ENCODE assay signal across 8 cellular contexts in genomic region chr9:36765468-36766341, GRCh38.
DNase-seq lines count a peak whose midpoint lies in the region; ATAC-seq and TF ChIP-seq lines count a peak whose summit lies in the region.

No MANE protein-coding gene starts in this region.

- POLR2A ChIA-PET in Caco-2 (lab: Charles Lee), result no interaction called here

- H3K9me3 ChIP-seq in Caco-2, result no peaks in the 10 kb centered on the region; the same call in 1 of the 2 replicates

- ATAC-seq in GM18867 (IDR thresholded peaks at IDR 0.05; ENCODE audit: unreplicated experiment), result peak; percentile 98
- peak; percentile 97 for ATAC-seq in HG03064 (IDR thresholded peaks at IDR 0.05; ENCODE audit: low read depth, unreplicated experiment)
- ATAC-seq in memory B cell (ENCODE audit: low read depth), result peak; percentile 92

- H3K36me3 Mint-ChIP-seq in memory B cell (no peaks in the 10 kb centered on the region), Caco-2 (ENCODE audit: insufficient read depth, unreplicated experiment) (no peaks in the 10 kb centered on the region)

- H3K27me3 ChIP-seq in Caco-2 (replicated peaks; ENCODE audit: control insufficient read depth, insufficient read depth, low read length), result no peaks in the 10 kb centered on the region; the same call in 1 of the 2 replicates

- peaks cover 2% of the 10 kb centered on the region for H3K4me1 Mint-ChIP-seq in memory B cell
- no peaks in the 10 kb centered on the region for H3K4me1 Mint-ChIP-seq in Caco-2 (ENCODE audit: low read depth, unreplicated experiment)

- no peak for TF ChIP-seq CTCF in Caco-2 (IDR thresholded peaks at IDR 0.05; ENCODE audit: insufficient read depth in 1 of 2, low read depth in 1 of 2, low read length in 1 of 2, severe bottlenecking in 1 of 2, unreplicated experiment in 1 of 2)

- H3K4me3 Mint-ChIP-seq in memory B cell (no peak overlapping the region), Caco-2 (ENCODE audit: unreplicated experiment) (no peak overlapping the region)

- H3K27ac Mint-ChIP-seq in memory B cell, result no peak overlapping the region
- no peak overlapping the region for H3K27ac Mint-ChIP-seq in Caco-2 (ENCODE audit: unreplicated experiment)

- CTCF ChIA-PET in Caco-2 (lab: Charles Lee), result no interaction called here

- DNase-seq in NCI-H2196 (lab: John Stamatoyannopoulos, UW; ENCODE audit: unreplicated experiment) (peak; percentile 97), dermis blood vessel endothelial cell (peak; percentile 19), memory B cell (ENCODE audit: low spot score in 2 of 2) (peak; percentile 89 to 93), Caco-2 (no peak)
- peak; percentile 86 for DNase-seq in activated CD4-positive, alpha-beta T cell treated with anti-CD3 and anti-CD28 coated beads for 1 hour
- peak; percentile 76 for DNase-seq in stimulated activated CD8-positive, alpha-beta memory T cell treated with anti-CD3 and anti-CD28 coated beads, Interleukin-12 subunit alpha, Interleukin-12 subunit beta, amount 100 ng/mL, for 4 hours (ENCODE audit: low read depth)

- intact Hi-C loops in Caco-2 (cut with micrococcal nuclease; ENCODE audit: unreplicated experiment), result no loop called here

- peaks cover 2% of the 10 kb centered on the region for H3K9me3 Mint-ChIP-seq in memory B cell
- H3K9me3 Mint-ChIP-seq in Caco-2 (ENCODE audit: unreplicated experiment), result no peaks in the 10 kb centered on the region

- no peak overlapping the region for H3K4me3 ChIP-seq in Caco-2 (ENCODE audit: low read depth, low read length)

- no peaks in the 10 kb centered on the region for H3K4me1 ChIP-seq in Caco-2

- no peaks in the 10 kb centered on the region for H3K36me3 ChIP-seq in Caco-2 (ENCODE audit: control insufficient read depth, insufficient read depth, low read length)

- BruUV-seq in Caco-2 (replicated peaks; lab: Mats Ljungman, UMichigan), result no TSS peak

- H3K27me3 Mint-ChIP-seq in memory B cell (peaks cover 10% of the 10 kb centered on the region), Caco-2 (ENCODE audit: insufficient read depth, unreplicated experiment) (peaks cover 9% of the 10 kb centered on the region)

Comparison
In these comparisons a context has a peak if more than half of its experiments do, and no peak if none do; other contexts are left out.
1. DNase-seq: peak in NCI-H2196 (single experiment), activated CD4-positive, alpha-beta T cell treated with anti-CD3 and anti-CD28 coated beads for 1 hour (single experiment), dermis blood vessel endothelial cell (single experiment), memory B cell (2 of 2) and stimulated activated CD8-positive, alpha-beta memory T cell treated with anti-CD3 and anti-CD28 coated beads, Interleukin-12 subunit alpha, Interleukin-12 subunit beta, amount 100 ng/mL, for 4 hours (single experiment); none in Caco-2 (0 of 2).
2. Peak in every context shown above with its lines, with median percentiles within 50 percentile points of each other: ATAC-seq.